In genomic region chr15:85748176-85748575, GRCh38 we compare ENCODE assay signal across 1 cellular context.
TF ChIP-seq lines count a peak whose summit lies in the region.

No MANE protein-coding gene starts in this region.

TF ChIP-seq in GM12878, 131 proteins besides CTCF, POLR2A, EP300 and RAD21:
- TF ChIP-seq ZNF687 (IDR thresholded peaks at IDR 0.05) (no peak), E4F1 (IDR thresholded peaks at IDR 0.05; ENCODE audit: borderline replicate concordance, partially characterized antibody) (no peak), POLR2AphosphoS2 (IDR thresholded peaks at IDR 0.05; ENCODE audit: low read depth, low read length) (0 out of 2 replicates have a peak, but pooled peaks have one; percentile 16)
